In genomic region chr16:81778861-81779539, GRCh38 we compare ENCODE assay signal across 1 cellular context.
TF ChIP-seq lines count a peak whose summit lies in the region.

TSS of gene PLCG2 (plus strand) at chr16:81779291. CDS start at chr16:81785990, 6,699 bp downstream.

TF ChIP-seq in HepG2, 621 proteins besides CTCF, POLR2A, EP300 and RAD21 (continued from another document):
- TF ChIP-seq GMEB1 (CRISPR knock-in tag; IDR thresholded peaks at IDR 0.05; ENCODE audit: borderline replicate concordance) (no peak), MAX (IDR thresholded peaks at IDR 0.05) (peak; percentile 56; the same call in 1 of the 2 replicates), RXRA (CRISPR knock-in tag; IDR thresholded peaks at IDR 0.05) (0 out of 2 replicates have a peak, but pooled peaks have one; percentile 15), CENPX (CRISPR knock-in tag; IDR thresholded peaks at IDR 0.05) (no peak), SRF (IDR thresholded peaks at IDR 0.05; ENCODE audit: low read depth, low read length) (no peak), NFE2L1 (CRISPR knock-in tag; IDR thresholded peaks at IDR 0.05; ENCODE audit: borderline replicate concordance) (no peak), BCL6 (CRISPR knock-in tag; IDR thresholded peaks at IDR 0.05) (peak; percentile 50; the same call in 1 of the 2 replicates), ARNT (IDR thresholded peaks at IDR 0.05) (no peak), SKI (IDR thresholded peaks at IDR 0.05; ENCODE audit: partially characterized antibody) (peak; percentile 6), ZNF264 (CRISPR knock-in tag; IDR thresholded peaks at IDR 0.05) (no peak), ZNF777 (CRISPR knock-in tag; IDR thresholded peaks at IDR 0.05) (0 out of 2 replicates have a peak, but pooled peaks have one; percentile 27), SP4 (CRISPR knock-in tag; IDR thresholded peaks at IDR 0.05) (peak; percentile 49; the same call in 1 of the 2 replicates), MAFF (IDR thresholded peaks at IDR 0.05; ENCODE audit: low read depth, low read length) (no peak), CCDC6 (CRISPR knock-in tag; IDR thresholded peaks at IDR 0.05) (peak; percentile 38; the same call in 1 of the 2 replicates), TMF1 (CRISPR knock-in tag; IDR thresholded peaks at IDR 0.05; ENCODE audit: low read depth) (no peak), PATZ1 (CRISPR knock-in tag; IDR thresholded peaks at IDR 0.05) (peak; percentile 9; the same call in 1 of the 2 replicates), HNRNPH1 (optimal IDR thresholded peaks at IDR 0.05; ENCODE audit: low read depth, low read length) (no peak)
TF ChIP-seq in HepG2: peak in this region for 10.
